In genomic region chr3:66500575-66501482, GRCh38 we compare ENCODE assay signal across 8 cellular contexts. TPM values are rescaled to one million over a fixed set of nuclear protein-coding genes. Genes with fewer than 3 reads are reported as not detected.
DNase-seq lines count a peak whose midpoint lies in the region; ATAC-seq and TF ChIP-seq lines count a peak whose summit lies in the region.

LRIG1 (minus strand) TSS chr3:66501022; CDS start chr3:66500407, 615 bp downstream.

- H3K27ac Mint-ChIP-seq in activated CD4-positive, alpha-beta T cell treated with anti-CD3 and anti-CD28 coated beads, Interleukin-2, amount 10 ng/mL, durations not matched to agents 24 days and 14 days, result peak within 1 kb of the TSS; percentile 91

- peak within 1 kb of the TSS; percentile 90 for H3K27ac ChIP-seq in colonic mucosa

- no peaks in the 10 kb centered on the region for H3K27me3 ChIP-seq in colonic mucosa

- H3K27me3 Mint-ChIP-seq in activated CD4-positive, alpha-beta T cell treated with anti-CD3 and anti-CD28 coated beads, Interleukin-2, amount 10 ng/mL, durations not matched to agents 24 days and 14 days, result peaks cover 22% of the 10 kb centered on the region

- H3K4me3 Mint-ChIP-seq in activated CD4-positive, alpha-beta T cell treated with anti-CD3 and anti-CD28 coated beads, Interleukin-2, amount 10 ng/mL, durations not matched to agents 24 days and 14 days, result peak within 1 kb of the TSS; percentile 94

- peaks cover 13% of the 10 kb centered on the region for H3K36me3 Mint-ChIP-seq in activated CD4-positive, alpha-beta T cell treated with anti-CD3 and anti-CD28 coated beads, Interleukin-2, amount 10 ng/mL, durations not matched to agents 24 days and 14 days (ENCODE audit: low read depth)

- peak within 1 kb of the TSS; percentile 86 to 93 for H3K9ac ChIP-seq in colonic mucosa (ENCODE audit: low read depth in 2 of 2, low read length in 2 of 2)

- no peaks in the 10 kb centered on the region for H3K36me3 ChIP-seq in colonic mucosa

- TF ChIP-seq POLR2A in GM19193 (IDR thresholded peaks at IDR 0.05; ENCODE audit: extremely low read depth, insufficient read depth, insufficient read length), result peak; percentile 56

- peak within 1 kb of the TSS; percentile 90 for H3K4me3 ChIP-seq in colonic mucosa

- H3K9me3 ChIP-seq in colonic mucosa, result no peaks in the 10 kb centered on the region

- peak; percentile 98 for DNase-seq in AG20443 (ENCODE audit: low spot score)
- peak; percentile 87 for DNase-seq in NCI-H510A treated with DMSO at 0.1 percent for 48 hours (lab: John Stamatoyannopoulos, UW)
- peak; percentile 100 for DNase-seq in activated CD4-positive, alpha-beta T cell treated with anti-CD3 and anti-CD28 coated beads, Interleukin-2, amount 10 ng/mL, durations not matched to agents 24 days and 14 days
- DNase-seq in colonic mucosa, result peak; percentile 100
- peak; percentile 99 to 100 for DNase-seq in left colon
- peak; percentile 96 to 98 for DNase-seq in stimulated activated CD4-positive, alpha-beta T cell treated with anti-CD3 and anti-CD28 coated beads, Interleukin-1b, Interleukin-23, amount 100 ng/mL, for 4 hours (ENCODE audit: low read depth in 2 of 2)

- H3K4me1 Mint-ChIP-seq in activated CD4-positive, alpha-beta T cell treated with anti-CD3 and anti-CD28 coated beads, Interleukin-2, amount 10 ng/mL, durations not matched to agents 24 days and 14 days, result peaks cover 55% of the 10 kb centered on the region

- ATAC-seq in HG03432 (IDR thresholded peaks at IDR 0.05; ENCODE audit: unreplicated experiment) (peak; percentile 97), left colon (peak; percentile 87)

- no peaks in the 10 kb centered on the region for H3K9me3 Mint-ChIP-seq in activated CD4-positive, alpha-beta T cell treated with anti-CD3 and anti-CD28 coated beads, Interleukin-2, amount 10 ng/mL, durations not matched to agents 24 days and 14 days

- intact Hi-C loops in activated CD4-positive, alpha-beta T cell treated with anti-CD3 and anti-CD28 coated beads, Interleukin-2, amount 10 ng/mL, durations not matched to agents 24 days and 14 days (cut with micrococcal nuclease), result loop anchor here (1.0 to 10.0 kb wide), 7 partner anchors 20 to 498 kb away; partner anchors contain the start of genes KBTBD8 and SLC25A26
- intact Hi-C loops in colonic mucosa (cut with DNase I) (no loop called here), left colon (cut with DNase I, micrococcal nuclease) (no loop called here)

- peaks cover 12% of the 10 kb centered on the region for H3K4me1 ChIP-seq in colonic mucosa

- peak; percentile 18 for TF ChIP-seq CTCF in colonic mucosa (IDR thresholded peaks at IDR 0.05)

RNA-seq across cellular contexts. Expression of gene LRIG1, which starts in this region (rescaled TPM):
- 50.3 and 52.8 TPM in 2 replicates for total RNA-seq in activated CD4-positive, alpha-beta T cell treated with anti-CD3 and anti-CD28 coated beads, Interleukin-2, amount 10 ng/mL, durations not matched to agents 24 days and 14 days
- total RNA-seq in colonic mucosa (10 to 100 TPM; 43.9 to 57.5 TPM), left colon (10 to 100 TPM; 55.4 to 57.0 TPM)

Comparison
In these comparisons a context has a peak if more than half of its experiments do, and no peak if none do; other contexts are left out.
1. Peak in every context shown above with its lines: DNase-seq, ATAC-seq, H3K4me3 ChIP-seq and H3K27ac ChIP-seq.